ENCODE assay signal across 19 cellular contexts in genomic region chr4:40446785-40447184, GRCh38.
DNase-seq lines count a peak whose midpoint lies in the region; ATAC-seq and TF ChIP-seq lines count a peak whose summit lies in the region.
"Had no signal": no experiment of that assay in that cellular context is flagged by ENCODE, and none has a peak within 500 bp of the region (broad histone marks: within the 10 kb centered on the region; RNA-seq: fewer than 3 reads in every experiment).

No MANE protein-coding gene starts in this region.

- H3K4me1 ChIP-seq in body of pancreas = peaks cover 71% of the 10 kb centered on the region
- peaks cover 25 to 41% of the 10 kb centered on the region in 2 donors for H3K4me1 ChIP-seq in thyroid gland
- H3K4me1 ChIP-seq: SJCRH30 had no signal

- H3K27me3 ChIP-seq in body of pancreas = no peaks in the 10 kb centered on the region
- H3K27me3 ChIP-seq in thyroid gland = no peaks in the 10 kb centered on the region
- H3K27me3 ChIP-seq: adrenal gland, SJCRH30, upper lobe of left lung had no signal

- no peaks in the 10 kb centered on the region for H3K9me3 ChIP-seq in body of pancreas
- no peaks in the 10 kb centered on the region for H3K9me3 ChIP-seq in thyroid gland
- H3K9me3 ChIP-seq: adrenal gland, SJCRH30, upper lobe of left lung had no signal

- peak overlapping the region; percentile 17 to 76 (median 70) for H3K27ac ChIP-seq in body of pancreas
- peak overlapping the region; percentile 32 to 60 (median 54) for H3K27ac ChIP-seq in thyroid gland
- H3K27ac ChIP-seq: adrenal gland, SJCRH30 had no signal

- TF ChIP-seq CTCF in body of pancreas (IDR thresholded peaks at IDR 0.05) (no peak), thyroid gland (IDR thresholded peaks at IDR 0.05) (no peak)

- no peak overlapping the region for H3K4me3 ChIP-seq in body of pancreas
- H3K4me3 ChIP-seq in thyroid gland (replicated peaks in 1 of 3) = no peak overlapping the region
- H3K4me3 ChIP-seq: adrenal gland, lung, SJCRH30, upper lobe of left lung had no signal

- intact Hi-C loops in body of pancreas (cut with DNase I) (no loop called here), thyroid gland (cut with DNase I) (no loop called here)

- H3K36me3 ChIP-seq in body of pancreas (replicated peaks in 1 of 2; ENCODE audit: insufficient read depth in 1 of 2, low read depth in 2 of 2) (no peaks in the 10 kb centered on the region), thyroid gland (no peaks in the 10 kb centered on the region)
- H3K36me3 ChIP-seq: SJCRH30 had no signal

- ATAC-seq in body of pancreas (peak; percentile 34), HG02623 (IDR thresholded peaks at IDR 0.05; ENCODE audit: unreplicated experiment) (no peak)
- ATAC-seq: activated CD8-positive, alpha-beta memory T cell treated with anti-CD3 and anti-CD28 coated beads, Interleukin-2, amount 10 ng/mL, durations not matched to agents 7 days and 5 days; HCT116; naive thymus-derived CD4-positive, alpha-beta T cell; stimulated activated effector memory CD8-positive, alpha-beta T cell treated with anti-CD3 and anti-CD28 coated beads, Interleukin-12 subunit alpha, Interleukin-12 subunit beta, amount 100 ng/mL, for 72 hours had no signal

- TF ChIP-seq POLR2A in body of pancreas (IDR thresholded peaks at IDR 0.05) (no peak), thyroid gland (IDR thresholded peaks at IDR 0.05) (no peak)

- DNase-seq in NCI-H2171 treated with DMSO at 0.1 percent for 48 hours (lab: John Stamatoyannopoulos, UW) (peak; percentile 6), NCI-H2171 (lab: John Stamatoyannopoulos, UW) (no peak), body of pancreas (no peak), kidney tubule cell (ENCODE audit: low spot score) (peak; percentile 75), thyroid gland (peak in 1 of 2 donors; percentile 29), activated gamma-delta T cell (lab: John Stamatoyannopoulos, UW) (no peak), NCI-H510A treated with DMSO at 0.1 percent for 48 hours (lab: John Stamatoyannopoulos, UW) (no peak)
- DNase-seq: activated CD4-positive, alpha-beta T cell treated with anti-CD3 and anti-CD28 coated beads for 1 hour; activated CD8-positive, alpha-beta memory T cell treated with anti-CD3 and anti-CD28 coated beads, Interleukin-2, amount 10 ng/mL, durations not matched to agents 7 days and 5 days; adrenal gland; foreskin melanocyte; naive thymus-derived CD4-positive, alpha-beta T cell; NCI-H1436; SJCRH30; upper lobe of left lung had no signal

Comparison
In these comparisons a context has a peak if more than half of its experiments do, and no peak if none do; other contexts are left out.
1. DNase-seq: peak in NCI-H2171 treated with DMSO at 0.1 percent for 48 hours (single experiment) and kidney tubule cell (single experiment); none in NCI-H2171 (single experiment), body of pancreas (0 of 4), activated gamma-delta T cell (single experiment) and NCI-H510A treated with DMSO at 0.1 percent for 48 hours (single experiment).